In the genomic region with DNA sequence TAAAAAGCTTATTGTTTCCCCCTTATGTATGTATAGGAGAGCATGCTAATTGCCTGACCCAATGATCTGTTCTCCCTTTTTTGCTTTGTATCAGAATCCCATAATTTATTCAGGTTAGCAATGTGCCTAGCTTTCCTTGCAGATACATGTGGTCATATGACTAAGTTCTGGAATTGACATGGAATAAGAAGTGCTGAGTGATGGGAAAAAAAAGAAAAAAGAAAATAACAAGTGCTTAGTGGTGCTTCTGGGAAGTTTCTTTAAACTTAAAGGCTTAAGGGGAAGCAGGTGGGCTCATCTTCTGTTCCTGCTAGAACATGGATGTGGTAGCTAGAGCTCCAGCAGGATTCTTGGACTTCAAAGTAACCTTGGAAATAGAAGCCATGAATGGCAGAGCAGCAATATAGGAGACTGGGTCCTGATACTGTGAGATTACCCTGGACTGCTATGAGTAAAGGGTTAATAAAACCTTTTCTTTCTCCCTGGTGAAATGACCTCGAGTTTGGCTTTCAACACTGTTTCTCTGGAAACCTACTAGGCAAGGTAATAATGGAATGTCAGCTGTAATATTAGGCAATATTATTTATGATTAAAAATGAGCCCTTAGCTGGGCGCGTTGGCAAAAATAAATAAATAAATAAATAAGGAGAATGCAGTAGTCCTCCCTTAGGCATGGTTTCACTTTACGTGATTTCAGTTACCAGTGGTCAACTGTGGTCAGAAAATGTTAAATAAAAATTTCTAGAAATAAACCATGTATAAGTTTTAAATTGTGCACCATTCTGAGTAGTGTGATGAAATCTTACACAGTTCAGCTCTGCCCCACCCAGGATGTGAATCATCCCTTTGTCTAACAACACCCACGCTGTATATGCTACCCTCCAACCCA, we compare ENCODE assay signal across 11 cellular contexts. TPM values are rescaled to one million over a fixed set of nuclear protein-coding genes. Genes with fewer than 3 reads are reported as not detected.
A peak's percentile ranks its signal among the peaks of the same experiment; 100 is the strongest.
DNase-seq lines count a peak whose midpoint lies in the region; ATAC-seq and TF ChIP-seq lines count a peak whose summit lies in the region.
"Had no signal": no experiment of that assay in that cellular context is flagged by ENCODE, and none has a peak within 500 bp of the region (broad histone marks: within the 10 kb centered on the region; RNA-seq: fewer than 3 reads in every experiment).

No MANE protein-coding gene starts in this region.

- ATAC-seq in effector memory CD8-positive, alpha-beta T cell (replicated peaks) = peak; percentile 42

- no peak for TF ChIP-seq POLR2A in uterus (IDR thresholded peaks at IDR 0.05)

- no peaks in the 10 kb centered on the region for H3K36me3 Mint-ChIP-seq in effector memory CD8-positive, alpha-beta T cell (ENCODE audit: insufficient read depth)

- H3K9me3 ChIP-seq in uterus = no peaks in the 10 kb centered on the region
- H3K9me3 ChIP-seq: Peyer's patch had no signal

- peaks cover 0 to 4% of the 10 kb centered on the region in 2 donors for H3K4me1 Mint-ChIP-seq in effector memory CD8-positive, alpha-beta T cell (ENCODE audit: low read depth in 2 of 2)

- no peak for TF ChIP-seq CTCF in uterus (IDR thresholded peaks at IDR 0.05)

- peak; percentile 23 for DNase-seq in stimulated activated CD4-positive, alpha-beta T cell treated with anti-CD3 and anti-CD28 coated beads, Interleukin-15, amount 100 ng/mL, for 24 hours
- no peak for DNase-seq in stimulated activated CD4-positive, alpha-beta T cell treated with anti-CD3 and anti-CD28 coated beads, Interleukin-12 subunit alpha, Interleukin-12 subunit beta, amount 100 ng/mL, for 4 hours
- peak; percentile 43 for DNase-seq in RKO (ENCODE audit: low spot score)
- DNase-seq in effector memory CD8-positive, alpha-beta T cell = no peak
- peak; percentile 13 for DNase-seq in stromal cell of bone marrow (ENCODE audit: low read depth)
- no peak for DNase-seq in NCI-H2196 treated with DMSO at 0.1 percent for 48 hours (lab: John Stamatoyannopoulos, UW; ENCODE audit: unreplicated experiment)
- no peak for DNase-seq in NCI-H1105 treated with DMSO at 0.1 percent for 48 hours (lab: John Stamatoyannopoulos, UW)
- DNase-seq in uterus = no peak
- DNase-seq: substantia nigra had no signal

- H3K27me3 ChIP-seq in uterus = no peaks in the 10 kb centered on the region
- H3K27me3 ChIP-seq: Peyer's patch had no signal

- no peaks in the 10 kb centered on the region for H3K36me3 ChIP-seq in uterus
- H3K36me3 ChIP-seq: Peyer's patch had no signal

- H3K27ac ChIP-seq in uterus = no peak overlapping the region
- H3K27ac ChIP-seq: C4-2B, Peyer's patch had no signal

- no peaks in the 10 kb centered on the region for H3K27me3 Mint-ChIP-seq in effector memory CD8-positive, alpha-beta T cell

- no peak overlapping the region for H3K4me3 ChIP-seq in uterus
- H3K4me3 ChIP-seq: Peyer's patch had no signal

- H3K27ac Mint-ChIP-seq in effector memory CD8-positive, alpha-beta T cell = peak overlapping the region in 1 of 2 donors; percentile 62

- H3K4me1 ChIP-seq in uterus = no peaks in the 10 kb centered on the region
- H3K4me1 ChIP-seq: Peyer's patch had no signal

- intact Hi-C loops in uterus (cut with DNase I; ENCODE audit: low total_unique reads) = no loop called here

- peak overlapping the region in 1 of 2 donors; percentile 22 for H3K4me3 Mint-ChIP-seq in effector memory CD8-positive, alpha-beta T cell

- no peaks in the 10 kb centered on the region for H3K9me3 Mint-ChIP-seq in effector memory CD8-positive, alpha-beta T cell

RNA-seq across cellular contexts. Expression of gene RBM41, which starts 16.7 kb away (rescaled TPM):
- 100 to 1,000 TPM in 1 of 4 donors, 10 to 100 TPM in 3; 13.5 to 115 (median 24.5) TPM for total RNA-seq in uterus

Comparison
In these comparisons a context has a peak if more than half of its experiments do, and no peak if none do; other contexts are left out.
1. DNase-seq: peak in stimulated activated CD4-positive, alpha-beta T cell treated with anti-CD3 and anti-CD28 coated beads, Interleukin-15, amount 100 ng/mL, for 24 hours (single experiment), RKO (single experiment) and stromal cell of bone marrow (single experiment); none in stimulated activated CD4-positive, alpha-beta T cell treated with anti-CD3 and anti-CD28 coated beads, Interleukin-12 subunit alpha, Interleukin-12 subunit beta, amount 100 ng/mL, for 4 hours (single experiment), effector memory CD8-positive, alpha-beta T cell (0 of 3), NCI-H2196 treated with DMSO at 0.1 percent for 48 hours (single experiment), NCI-H1105 treated with DMSO at 0.1 percent for 48 hours (single experiment) and uterus (0 of 2).